13 cellular contexts compared by ENCODE assay signal in genomic region chr2:133674066-133674432, GRCh38.
DNase-seq lines count a peak whose midpoint lies in the region; ATAC-seq and TF ChIP-seq lines count a peak whose summit lies in the region.
"Had no signal": no experiment of that assay in that cellular context is flagged by ENCODE, and none has a peak within 500 bp of the region (broad histone marks: within the 10 kb centered on the region; RNA-seq: fewer than 3 reads in every experiment).

No MANE protein-coding gene starts in this region.

- no peaks in the 10 kb centered on the region for H3K36me3 Mint-ChIP-seq in GM23338 (ENCODE audit: low read depth)
- no peaks in the 10 kb centered on the region for H3K36me3 Mint-ChIP-seq in chondrocyte (ENCODE audit: low read depth)
- H3K36me3 Mint-ChIP-seq: CD4-positive, CD25-positive, alpha-beta regulatory T cell had no signal

- H3K36me3 ChIP-seq in GM23338 (ENCODE audit: insufficient read depth) (no peaks in the 10 kb centered on the region), stomach smooth muscle (ENCODE audit: control insufficient read depth in 2 of 2, insufficient read depth in 2 of 2, low read length in 2 of 2) (no peaks in the 10 kb centered on the region)
- H3K36me3 ChIP-seq: Peyer's patch had no signal

- no peaks in the 10 kb centered on the region; the same call in 1 of the 2 replicates for H3K9me2 ChIP-seq in GM23338 (ENCODE audit: insufficient read depth)

- H3K4me1 Mint-ChIP-seq in GM23338 = peaks cover 30% of the 10 kb centered on the region
- H3K4me1 Mint-ChIP-seq in chondrocyte (ENCODE audit: low read depth) = peaks cover 58% of the 10 kb centered on the region
- H3K4me1 Mint-ChIP-seq: CD4-positive, CD25-positive, alpha-beta regulatory T cell had no signal

- ATAC-seq in GM23338 (no peak), left lobe of liver (peak; percentile 42), HG02623 (IDR thresholded peaks at IDR 0.05; ENCODE audit: unreplicated experiment) (no peak), HG02973 (IDR thresholded peaks at IDR 0.05; ENCODE audit: unreplicated experiment) (no peak)

- H3K27me3 Mint-ChIP-seq in GM23338 (ENCODE audit: insufficient read depth, low read depth, poor library complexity) = no peaks in the 10 kb centered on the region
- no peaks in the 10 kb centered on the region for H3K27me3 Mint-ChIP-seq in chondrocyte (ENCODE audit: low read depth)
- H3K27me3 Mint-ChIP-seq: CD4-positive, CD25-positive, alpha-beta regulatory T cell had no signal

- H3K9ac ChIP-seq in stomach smooth muscle (ENCODE audit: low read length in 2 of 2) = no peak overlapping the region

- H3F3A ChIP-seq in GM23338 (replicated peaks; ENCODE audit: low read depth) = no peaks in the 10 kb centered on the region

- no peaks in the 10 kb centered on the region for H3K27me3 ChIP-seq in GM23338 (ENCODE audit: insufficient read depth)
- H3K27me3 ChIP-seq in stomach smooth muscle (ENCODE audit: control insufficient read depth in 1 of 2, insufficient read depth in 2 of 2, low read length in 2 of 2) = no peaks in the 10 kb centered on the region
- H3K27me3 ChIP-seq: Peyer's patch had no signal

- H3K27ac Mint-ChIP-seq in GM23338 (no peak overlapping the region), chondrocyte (ENCODE audit: unreplicated experiment) (peak overlapping the region; percentile 95)
- H3K27ac Mint-ChIP-seq: CD4-positive, CD25-positive, alpha-beta regulatory T cell; T-helper 1 cell treated with Interleukin-12 subunit alpha and Interleukin-12 subunit beta and Interleukin-4 antibody, amounts not matched to agents 30 μg/mL and 1 μg/mL, for 36 hours had no signal

- peak overlapping the region; percentile 56; the same call in 1 of the 2 replicates for H3K4me2 ChIP-seq in GM23338

- DNase-seq in GM23338 (ENCODE audit: low spot score) = no peak
- DNase-seq in chondrocyte (ENCODE audit: low spot score) = no peak
- no peak for DNase-seq in left lobe of liver (ENCODE audit: low spot score)
- no peak for DNase-seq in NCI-H446 treated with DMSO at 0.1 percent for 48 hours (lab: John Stamatoyannopoulos, UW)
- DNase-seq in dermis blood vessel endothelial cell = no peak
- DNase-seq: activated CD4-positive, alpha-beta T cell treated with anti-CD3 and anti-CD28 coated beads for 4 hours; CD4-positive, CD25-positive, alpha-beta regulatory T cell; Karpas-422 had no signal

- TF ChIP-seq CTCF in GM23338 (conservative IDR thresholded peaks at IDR 0.05; ENCODE audit: low read depth in 2 of 2) = no peak
- no peak for TF ChIP-seq CTCF in chondrocyte (IDR thresholded peaks at IDR 0.05)

- peak overlapping the region; percentile 56; the same call in 1 of the 2 replicates for H2AFZ ChIP-seq in GM23338

- H3K4me3 ChIP-seq in GM23338 (no peak overlapping the region), stomach smooth muscle (ENCODE audit: low read length in 2 of 2) (peak overlapping the region; percentile 48 to 69)

- peaks cover 20% of the 10 kb centered on the region for H3K4me1 ChIP-seq in GM23338 (ENCODE audit: insufficient read depth)
- H3K4me1 ChIP-seq in stomach smooth muscle (ENCODE audit: control insufficient read depth, insufficient read depth, low read length) = peaks cover 17% of the 10 kb centered on the region

- peaks cover 0 to 3% of the 10 kb centered on the region in 2 donors for H3K9me3 ChIP-seq in stomach smooth muscle (ENCODE audit: control insufficient read depth in 2 of 2, low read length in 2 of 2)
- H3K9me3 ChIP-seq: Peyer's patch had no signal

- H3K79me2 ChIP-seq in GM23338 (replicated peaks; ENCODE audit: insufficient read depth) = no peaks in the 10 kb centered on the region

- H3K27ac ChIP-seq in GM23338 (ENCODE audit: low read depth) (0 out of 2 replicates have a peak overlapping the region, but pooled peaks have one; percentile 41), stomach smooth muscle (ENCODE audit: low read length) (no peak overlapping the region)
- H3K27ac ChIP-seq: Peyer's patch had no signal

- no peak overlapping the region for H3K4me3 Mint-ChIP-seq in GM23338
- peak overlapping the region; percentile 73 for H3K4me3 Mint-ChIP-seq in chondrocyte (ENCODE audit: unreplicated experiment)
- H3K4me3 Mint-ChIP-seq: CD4-positive, CD25-positive, alpha-beta regulatory T cell; T-helper 1 cell treated with Interleukin-12 subunit alpha and Interleukin-12 subunit beta and Interleukin-4 antibody, amounts not matched to agents 30 μg/mL and 1 μg/mL, for 36 hours had no signal

- H3K9me3 Mint-ChIP-seq in GM23338 (no peaks in the 10 kb centered on the region), chondrocyte (ENCODE audit: low read depth) (peaks cover 6% of the 10 kb centered on the region)

- no peaks in the 10 kb centered on the region for H4K20me1 ChIP-seq in GM23338 (replicated peaks; ENCODE audit: insufficient read depth)

TF ChIP-seq in GM23338, 12 proteins besides CTCF, POLR2A, EP300 and RAD21 (continues in another document):
- TF ChIP-seq JUNB (IDR thresholded peaks at IDR 0.05; ENCODE audit: unreplicated experiment) (no peak), ZNF331 (CRISPR knock-in tag; IDR thresholded peaks at IDR 0.05; ENCODE audit: low read depth) (no peak), STAT1 (IDR thresholded peaks at IDR 0.05; ENCODE audit: unreplicated experiment) (no peak), EZH2phosphoT487 (IDR thresholded peaks at IDR 0.05; ENCODE audit: unreplicated experiment) (no peak), POLR2AphosphoS5 (IDR thresholded peaks at IDR 0.05; ENCODE audit: low read depth) (no peak), CREB1 (CRISPR knock-in tag; IDR thresholded peaks at IDR 0.05; ENCODE audit: low read depth) (no peak), ETS1 (IDR thresholded peaks at IDR 0.05) (no peak), NANOG (IDR thresholded peaks at IDR 0.05; ENCODE audit: borderline replicate concordance) (no peak), EZH2 (IDR thresholded peaks at IDR 0.05; ENCODE audit: low read depth, unreplicated experiment) (no peak), REST (IDR thresholded peaks at IDR 0.05; ENCODE audit: unreplicated experiment) (no peak)
